In genomic region chr7:11831383-11831726, GRCh38 we compare ENCODE assay signal across 8 cellular contexts. TPM values are rescaled to one million over a fixed set of nuclear protein-coding genes. Genes with fewer than 3 reads are reported as not detected.
A peak's percentile ranks its signal among the peaks of the same experiment; 100 is the strongest.
DNase-seq lines count a peak whose midpoint lies in the region; ATAC-seq and TF ChIP-seq lines count a peak whose summit lies in the region.

No MANE protein-coding gene starts in this region.

- TF ChIP-seq CTCF in VCaP (conservative IDR thresholded peaks at IDR 0.05) (no peak), suprapubic skin (IDR thresholded peaks at IDR 0.05) (no peak)

- H3K9me3 ChIP-seq in iPS-18c (ENCODE audit: control insufficient read depth, insufficient read depth, low read length) (no peaks in the 10 kb centered on the region), suprapubic skin (no peaks in the 10 kb centered on the region)

- no peak for ATAC-seq in activated CD8-positive, alpha-beta memory T cell treated with anti-CD3 and anti-CD28 coated beads, Interleukin-2, amount 10 ng/mL, durations not matched to agents 7 days and 5 days

- H3K27me3 ChIP-seq in suprapubic skin, result peaks cover 7% of the 10 kb centered on the region

- no peak overlapping the region for H3K27ac Mint-ChIP-seq in activated CD8-positive, alpha-beta memory T cell treated with anti-CD3 and anti-CD28 coated beads, Interleukin-2, amount 10 ng/mL, durations not matched to agents 7 days and 5 days
- H3K27ac Mint-ChIP-seq in activated T-helper 1 cell treated with anti-CD3 and anti-CD28 coated beads, Interleukin-12 subunit alpha, Interleukin-12 subunit beta, Interleukin-2, Interleukin-4 antibody, amounts not matched to agents 30 ng/mL and 10 ng/mL and 1 ng/mL, durations not matched to agents 14 hours and 24 hours and 36 hours, result no peak overlapping the region

- H3K4me3 ChIP-seq in iPS-18c (ENCODE audit: insufficient read depth, low read depth, low read length) (peak overlapping the region; percentile 62), suprapubic skin (peak overlapping the region; percentile 57)

- H3K4me1 Mint-ChIP-seq in activated CD8-positive, alpha-beta memory T cell treated with anti-CD3 and anti-CD28 coated beads, Interleukin-2, amount 10 ng/mL, durations not matched to agents 7 days and 5 days, result peaks cover 5% of the 10 kb centered on the region
- H3K4me1 Mint-ChIP-seq in activated T-helper 1 cell treated with anti-CD3 and anti-CD28 coated beads, Interleukin-12 subunit alpha, Interleukin-12 subunit beta, Interleukin-2, Interleukin-4 antibody, amounts not matched to agents 30 ng/mL and 10 ng/mL and 1 ng/mL, durations not matched to agents 14 hours and 24 hours and 36 hours (ENCODE audit: low read depth), result peaks cover 8% of the 10 kb centered on the region

- peaks cover 15% of the 10 kb centered on the region for H3K4me1 ChIP-seq in suprapubic skin

- intact Hi-C loops in activated T-helper 1 cell treated with anti-CD3 and anti-CD28 coated beads, Interleukin-12 subunit alpha, Interleukin-12 subunit beta, Interleukin-2, Interleukin-4 antibody, amounts not matched to agents 30 ng/mL and 10 ng/mL and 1 ng/mL, durations not matched to agents 14 hours and 24 hours and 36 hours (cut with micrococcal nuclease), result loop anchor here (10.0 kb wide), 1 partner anchor 493 kb away; no protein-coding TSS in a partner anchor

- H3K36me3 ChIP-seq in suprapubic skin, result no peaks in the 10 kb centered on the region

- CTCF ChIA-PET in activated CD8-positive, alpha-beta memory T cell treated with anti-CD3 and anti-CD28 coated beads, Interleukin-2, amount 10 ng/mL, durations not matched to agents 7 days and 5 days (lab: Charles Lee), result interaction anchor here (1.0 to 1.3 kb wide), 2 partner anchors 28 to 45 kb away, joined by 3 read pairs; no protein-coding TSS in a partner anchor

- no peaks in the 10 kb centered on the region for H3K36me3 Mint-ChIP-seq in activated CD8-positive, alpha-beta memory T cell treated with anti-CD3 and anti-CD28 coated beads, Interleukin-2, amount 10 ng/mL, durations not matched to agents 7 days and 5 days
- no peaks in the 10 kb centered on the region for H3K36me3 Mint-ChIP-seq in activated T-helper 1 cell treated with anti-CD3 and anti-CD28 coated beads, Interleukin-12 subunit alpha, Interleukin-12 subunit beta, Interleukin-2, Interleukin-4 antibody, amounts not matched to agents 30 ng/mL and 10 ng/mL and 1 ng/mL, durations not matched to agents 14 hours and 24 hours and 36 hours (ENCODE audit: low read depth)

- H3K4me3 Mint-ChIP-seq in activated CD8-positive, alpha-beta memory T cell treated with anti-CD3 and anti-CD28 coated beads, Interleukin-2, amount 10 ng/mL, durations not matched to agents 7 days and 5 days, result no peak overlapping the region
- H3K4me3 Mint-ChIP-seq in activated T-helper 1 cell treated with anti-CD3 and anti-CD28 coated beads, Interleukin-12 subunit alpha, Interleukin-12 subunit beta, Interleukin-2, Interleukin-4 antibody, amounts not matched to agents 30 ng/mL and 10 ng/mL and 1 ng/mL, durations not matched to agents 14 hours and 24 hours and 36 hours, result no peak overlapping the region

- peak in 2 of 3 experiments; percentile 35 to 83 for DNase-seq in NCI-H1417 (lab: John Stamatoyannopoulos, UW)
- DNase-seq in NCI-H1417 treated with DMSO at 0.1 percent for 48 hours (lab: John Stamatoyannopoulos, UW), result no peak
- no peak for DNase-seq in suprapubic skin (ENCODE audit: low spot score in 2 of 2)
- no peak for DNase-seq in stimulated activated CD4-positive, alpha-beta T cell treated with anti-CD3 and anti-CD28 coated beads, Interleukin-2, amount 100 ng/mL, for 24 hours
- no peak for DNase-seq in activated CD8-positive, alpha-beta memory T cell treated with anti-CD3 and anti-CD28 coated beads, Interleukin-2, amount 10 ng/mL, durations not matched to agents 7 days and 5 days
- no peak for DNase-seq in activated T-helper 1 cell treated with anti-CD3 and anti-CD28 coated beads, Interleukin-12 subunit alpha, Interleukin-12 subunit beta, Interleukin-2, Interleukin-4 antibody, amounts not matched to agents 30 ng/mL and 10 ng/mL and 1 ng/mL, durations not matched to agents 14 hours and 24 hours and 36 hours (ENCODE audit: low spot score)

- H3K9me3 Mint-ChIP-seq in activated CD8-positive, alpha-beta memory T cell treated with anti-CD3 and anti-CD28 coated beads, Interleukin-2, amount 10 ng/mL, durations not matched to agents 7 days and 5 days (ENCODE audit: low read depth), result no peaks in the 10 kb centered on the region
- no peaks in the 10 kb centered on the region for H3K9me3 Mint-ChIP-seq in activated T-helper 1 cell treated with anti-CD3 and anti-CD28 coated beads, Interleukin-12 subunit alpha, Interleukin-12 subunit beta, Interleukin-2, Interleukin-4 antibody, amounts not matched to agents 30 ng/mL and 10 ng/mL and 1 ng/mL, durations not matched to agents 14 hours and 24 hours and 36 hours

- TF ChIP-seq POLR2A in suprapubic skin (IDR thresholded peaks at IDR 0.05), result no peak

- peaks cover 40% of the 10 kb centered on the region for H3K27me3 Mint-ChIP-seq in activated CD8-positive, alpha-beta memory T cell treated with anti-CD3 and anti-CD28 coated beads, Interleukin-2, amount 10 ng/mL, durations not matched to agents 7 days and 5 days
- H3K27me3 Mint-ChIP-seq in activated T-helper 1 cell treated with anti-CD3 and anti-CD28 coated beads, Interleukin-12 subunit alpha, Interleukin-12 subunit beta, Interleukin-2, Interleukin-4 antibody, amounts not matched to agents 30 ng/mL and 10 ng/mL and 1 ng/mL, durations not matched to agents 14 hours and 24 hours and 36 hours (ENCODE audit: insufficient read depth), result peaks cover 27% of the 10 kb centered on the region

- H3K27ac ChIP-seq in VCaP, result peak overlapping the region; percentile 75
- H3K27ac ChIP-seq in suprapubic skin, result peak overlapping the region; percentile 23

- 1% methylated on average over 5 of the region's 5 CpGs for WGBS in suprapubic skin

- TF ChIP-seq EP300 in suprapubic skin (IDR thresholded peaks at IDR 0.05), result no peak

RNA-seq across cellular contexts. Expression of gene THSD7A, which starts 0.6 kb away (rescaled TPM):
- 1 to 10 TPM in 2 of 4 donors, under 1 TPM in 2; 0.42 to 5.4 (median 1.2) TPM for total RNA-seq in suprapubic skin
- total RNA-seq in activated CD8-positive, alpha-beta memory T cell treated with anti-CD3 and anti-CD28 coated beads, Interleukin-2, amount 10 ng/mL, durations not matched to agents 7 days and 5 days, result not detected
- not detected in 2 replicates for total RNA-seq in activated T-helper 1 cell treated with anti-CD3 and anti-CD28 coated beads, Interleukin-12 subunit alpha, Interleukin-12 subunit beta, Interleukin-2, Interleukin-4 antibody, amounts not matched to agents 30 ng/mL and 10 ng/mL and 1 ng/mL, durations not matched to agents 14 hours and 24 hours and 36 hours

Comparison
In these comparisons a context has a peak if more than half of its experiments do, and no peak if none do; other contexts are left out.
1. DNase-seq: peak in NCI-H1417 (2 of 3); none in NCI-H1417 treated with DMSO at 0.1 percent for 48 hours (single experiment), suprapubic skin (0 of 2), stimulated activated CD4-positive, alpha-beta T cell treated with anti-CD3 and anti-CD28 coated beads, Interleukin-2, amount 100 ng/mL, for 24 hours (0 of 2), activated CD8-positive, alpha-beta memory T cell treated with anti-CD3 and anti-CD28 coated beads, Interleukin-2, amount 10 ng/mL, durations not matched to agents 7 days and 5 days (single experiment) and activated T-helper 1 cell treated with anti-CD3 and anti-CD28 coated beads, Interleukin-12 subunit alpha, Interleukin-12 subunit beta, Interleukin-2, Interleukin-4 antibody, amounts not matched to agents 30 ng/mL and 10 ng/mL and 1 ng/mL, durations not matched to agents 14 hours and 24 hours and 36 hours (single experiment).